In the genomic region with DNA sequence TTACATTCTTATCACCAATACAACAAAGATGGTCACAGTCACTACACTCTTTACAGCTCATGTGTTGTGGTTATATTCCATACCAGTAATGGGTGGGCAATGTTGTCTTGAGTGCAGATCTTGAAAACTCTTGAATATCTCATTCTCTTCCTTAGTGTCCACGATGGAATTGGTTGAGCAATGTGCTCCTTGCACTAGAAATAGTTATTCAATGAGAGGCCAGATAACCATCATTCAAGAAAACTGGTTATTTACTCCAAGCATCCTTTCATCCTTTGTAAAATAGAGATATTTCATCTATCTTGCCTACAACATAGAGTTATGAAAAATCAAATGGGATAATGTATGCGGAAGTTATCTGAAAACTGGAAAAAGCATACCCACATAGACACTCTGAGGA, we compare ENCODE assay signal across 1 cellular context.
TF ChIP-seq lines count a peak whose summit lies in the region.

No MANE protein-coding gene starts in this region.

TF ChIP-seq in IMR-90, 13 proteins besides CTCF, POLR2A, EP300 and RAD21:
- TF ChIP-seq CEBPB (IDR thresholded peaks at IDR 0.05; ENCODE audit: low read depth, low read length), result peak; percentile 62; the same call in 1 of the 2 replicates
- no peak for TF ChIP-seq MAZ (IDR thresholded peaks at IDR 0.05; ENCODE audit: borderline replicate concordance, low read depth, low read length)
- TF ChIP-seq CHD1 (IDR thresholded peaks at IDR 0.05; ENCODE audit: low read depth, low read length), result no peak
- no peak for TF ChIP-seq BHLHE40 (IDR thresholded peaks at IDR 0.05; ENCODE audit: low read depth, low read length)
TF ChIP-seq in IMR-90: peak in this region for 1.
